In the genomic region with DNA sequence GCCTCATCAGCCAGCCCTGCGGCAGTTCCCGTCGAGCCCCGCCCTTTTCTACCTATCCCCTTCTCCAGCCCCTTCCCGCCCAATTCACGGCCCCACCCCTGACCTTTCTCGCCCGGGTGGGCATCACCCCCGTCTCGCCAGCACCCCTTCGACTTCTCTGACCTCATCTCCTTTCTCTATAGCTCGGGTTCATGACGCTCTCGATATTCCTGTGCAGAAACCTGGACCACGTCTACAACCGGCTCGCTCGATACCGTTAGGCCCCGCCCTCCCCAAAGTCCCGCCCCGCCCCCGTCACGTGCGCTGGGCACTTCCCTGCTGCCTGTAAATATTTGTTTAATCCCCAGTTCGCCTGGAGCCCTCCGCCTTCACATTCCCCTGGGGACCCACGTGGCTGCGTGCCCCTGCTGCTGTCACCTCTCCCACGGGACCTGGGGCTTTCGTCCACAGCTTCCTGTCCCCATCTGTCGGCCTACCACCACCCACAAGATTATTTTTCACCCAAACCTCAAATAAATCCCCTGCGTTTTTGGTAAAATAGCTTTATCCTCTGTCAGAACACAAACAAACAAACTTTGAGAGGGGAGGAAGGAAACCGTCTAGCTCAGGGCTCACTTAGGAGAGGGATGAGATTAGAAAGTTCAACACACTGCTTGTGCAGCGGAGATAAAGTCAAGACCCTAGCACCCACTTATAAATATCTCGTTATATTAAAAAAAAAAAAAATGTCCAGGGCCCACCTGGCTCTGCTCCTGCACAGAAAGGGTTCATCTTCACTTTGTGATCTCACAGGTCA, we compare ENCODE assay signal across 8 cellular contexts. TPM values are rescaled to one million over a fixed set of nuclear protein-coding genes. Genes with fewer than 3 reads are reported as not detected.
DNase-seq lines count a peak whose midpoint lies in the region; ATAC-seq, FAIRE-seq and TF ChIP-seq lines count a peak whose summit lies in the region.

No MANE protein-coding gene starts in this region.

- peaks cover 36% of the 10 kb centered on the region for H3K4me1 Mint-ChIP-seq in activated naive CD4-positive, alpha-beta T cell treated with anti-CD3 and anti-CD28 coated beads for 36 hours (ENCODE audit: low read depth)

- no peak overlapping the region for H3K4me3 Mint-ChIP-seq in activated naive CD4-positive, alpha-beta T cell treated with anti-CD3 and anti-CD28 coated beads for 36 hours

- DNase-seq in activated naive CD4-positive, alpha-beta T cell treated with anti-CD3 and anti-CD28 coated beads for 36 hours, result no peak
- no peak for DNase-seq in activated naive CD4-positive, alpha-beta T cell (lab: John Stamatoyannopoulos, UW)
- DNase-seq in NCI-H524 (lab: John Stamatoyannopoulos, UW) (peak; percentile 95 to 96), omental fat pad (ENCODE audit: low spot score) (no peak), cortex of kidney (lab: John Stamatoyannopoulos, UW) (no peak), HTR-8/SVneo (ENCODE audit: insufficient read length, low spot score) (no peak)

- no peak for FAIRE-seq in HTR-8/SVneo (lab: Jason Lieb, UNC)

- H3K27me3 Mint-ChIP-seq in activated naive CD4-positive, alpha-beta T cell treated with anti-CD3 and anti-CD28 coated beads for 36 hours (ENCODE audit: low read depth), result no peaks in the 10 kb centered on the region

- CTCF ChIA-PET in activated naive CD4-positive, alpha-beta T cell treated with anti-CD3 and anti-CD28 coated beads for 36 hours (lab: Charles Lee), result interaction anchor here (1.0 to 1.4 kb wide), 2 partner anchors 9 to 10 kb away, joined by 3 to 6 read pairs; no protein-coding TSS in a partner anchor

- H3K27ac Mint-ChIP-seq in activated naive CD4-positive, alpha-beta T cell treated with anti-CD3 and anti-CD28 coated beads for 36 hours, result peak overlapping the region; percentile 47

- no peak for TF ChIP-seq CTCF in omental fat pad (IDR thresholded peaks at IDR 0.05)

- H3K36me3 Mint-ChIP-seq in activated naive CD4-positive, alpha-beta T cell treated with anti-CD3 and anti-CD28 coated beads for 36 hours (ENCODE audit: low read depth), result peaks cover 34% of the 10 kb centered on the region

- peak; percentile 61 for ATAC-seq in HG02981 (IDR thresholded peaks at IDR 0.05; ENCODE audit: unreplicated experiment)
- ATAC-seq in esophagus mucosa, result peak; percentile 13
- ATAC-seq in omental fat pad (ENCODE audit: low FRiP score), result peak; percentile 51

- intact Hi-C loops in activated naive CD4-positive, alpha-beta T cell treated with anti-CD3 and anti-CD28 coated beads for 36 hours (cut with micrococcal nuclease), result no loop called here

- no peaks in the 10 kb centered on the region for H3K9me3 Mint-ChIP-seq in activated naive CD4-positive, alpha-beta T cell treated with anti-CD3 and anti-CD28 coated beads for 36 hours

RNA-seq across cellular contexts. Expression of a gene that starts 5.1 kb away (rescaled TPM):
- total RNA-seq in activated naive CD4-positive, alpha-beta T cell treated with anti-CD3 and anti-CD28 coated beads for 36 hours, result 100 to 1,000 TPM; 182 to 189 TPM
- total RNA-seq in esophagus mucosa, result 3.5 TPM
- 10 to 100 TPM; 10.3 to 43.8 (median 21.5) TPM for total RNA-seq in omental fat pad

RNA-seq across cellular contexts. Expression of a gene that starts 15.3 kb away (rescaled TPM):
- total RNA-seq in activated naive CD4-positive, alpha-beta T cell treated with anti-CD3 and anti-CD28 coated beads for 36 hours, result under 1 TPM; 0.77 to 0.98 TPM
- total RNA-seq in esophagus mucosa, result 0.48 TPM
- 1 to 10 TPM; 1.0 to 5.7 (median 1.4) TPM for total RNA-seq in omental fat pad

RNA-seq across cellular contexts. Expression of a gene that starts 21.9 kb away (rescaled TPM):
- total RNA-seq in activated naive CD4-positive, alpha-beta T cell treated with anti-CD3 and anti-CD28 coated beads for 36 hours, result under 1 TPM in 1 of 2 experiments, not detected in 1; 0.20 TPM
- total RNA-seq in esophagus mucosa (8.0 TPM), omental fat pad (10 to 100 TPM; 19.9 to 35.0 (median 26.1) TPM)

RNA-seq across cellular contexts. Expression of a gene that starts 23.4 kb away (rescaled TPM):
- total RNA-seq in activated naive CD4-positive, alpha-beta T cell treated with anti-CD3 and anti-CD28 coated beads for 36 hours, result not detected
- total RNA-seq in esophagus mucosa (0.24 TPM), omental fat pad (not detected)

RNA-seq across cellular contexts. Expression of a gene that starts 47.8 kb away (rescaled TPM):
- 1 to 10 TPM; 2.4 to 3.2 TPM for total RNA-seq in activated naive CD4-positive, alpha-beta T cell treated with anti-CD3 and anti-CD28 coated beads for 36 hours
- total RNA-seq in esophagus mucosa (not detected), omental fat pad (under 1 TPM in 1 of 4 donors, not detected in 3; 0.56 TPM)

Comparison
In these comparisons a context has a peak if more than half of its experiments do, and no peak if none do; other contexts are left out.
1. DNase-seq: peak in NCI-H524 (2 of 2); none in activated naive CD4-positive, alpha-beta T cell treated with anti-CD3 and anti-CD28 coated beads for 36 hours (single experiment), activated naive CD4-positive, alpha-beta T cell (0 of 4), omental fat pad (single experiment), cortex of kidney (single experiment) and HTR-8/SVneo (single experiment).
2. RNA of a gene that starts 5.1 kb away (total RNA-seq): 182 to 189 TPM in activated naive CD4-positive, alpha-beta T cell treated with anti-CD3 and anti-CD28 coated beads for 36 hours; 10.3 to 43.8 TPM in omental fat pad and 3.5 TPM in esophagus mucosa (single experiment); every median in the first group is over 4 times any median in the second.
3. Peak in every context shown above with its lines, with median percentiles within 50 percentile points of each other: ATAC-seq.